16 cellular contexts compared by ENCODE assay signal in genomic region chr5:152125806-152126205, GRCh38.
DNase-seq lines count a peak whose midpoint lies in the region; ATAC-seq lines count a peak whose summit lies in the region.
"Had no signal": no experiment of that assay in that cellular context is flagged by ENCODE, and none has a peak within 500 bp of the region (broad histone marks: within the 10 kb centered on the region; RNA-seq: fewer than 3 reads in every experiment).

No MANE protein-coding gene starts in this region.

- H3K27me3 ChIP-seq in H7 (ENCODE audit: control insufficient read depth, insufficient read depth, low read length), result no peaks in the 10 kb centered on the region
- H3K27me3 ChIP-seq: BLaER1 had no signal

- H3K36me3 ChIP-seq in H7 (replicated peaks; ENCODE audit: control insufficient read depth, insufficient read depth, low read length), result no peaks in the 10 kb centered on the region
- H3K36me3 ChIP-seq: BLaER1 had no signal

- H3K4me3 ChIP-seq in H7 (ENCODE audit: insufficient read depth, low read depth, low read length), result no peak overlapping the region
- H3K4me3 ChIP-seq: BLaER1, GM12878 had no signal

- no peak for ATAC-seq in GM18511 (IDR thresholded peaks at IDR 0.05; ENCODE audit: unreplicated experiment)
- ATAC-seq: GM12878 had no signal

- DNase-seq in NCI-H1436 (lab: John Stamatoyannopoulos, UW) (peak; percentile 3), NCI-H1436 treated with DMSO at 0.1 percent for 48 hours (lab: John Stamatoyannopoulos, UW) (no peak), H7 (peak; percentile 26), NCI-H524 treated with DMSO at 0.1 percent for 48 hours (lab: John Stamatoyannopoulos, UW) (peak; percentile 81), retina (peak; percentile 19), mesenteric fat pad (ENCODE audit: low spot score) (no peak)
- DNase-seq: 8988T; AML-193; Caco-2; CD8-positive, alpha-beta memory T cell; DMS79; HCEC 1CT; HFFc6 had no signal

Comparison
In these comparisons a context has a peak if more than half of its experiments do, and no peak if none do; other contexts are left out.
1. DNase-seq: peak in NCI-H1436 (single experiment), H7 (single experiment), NCI-H524 treated with DMSO at 0.1 percent for 48 hours (single experiment) and retina (single experiment); none in NCI-H1436 treated with DMSO at 0.1 percent for 48 hours (single experiment) and mesenteric fat pad (single experiment).